ENCODE assay signal across 9 cellular contexts in the genomic region with DNA sequence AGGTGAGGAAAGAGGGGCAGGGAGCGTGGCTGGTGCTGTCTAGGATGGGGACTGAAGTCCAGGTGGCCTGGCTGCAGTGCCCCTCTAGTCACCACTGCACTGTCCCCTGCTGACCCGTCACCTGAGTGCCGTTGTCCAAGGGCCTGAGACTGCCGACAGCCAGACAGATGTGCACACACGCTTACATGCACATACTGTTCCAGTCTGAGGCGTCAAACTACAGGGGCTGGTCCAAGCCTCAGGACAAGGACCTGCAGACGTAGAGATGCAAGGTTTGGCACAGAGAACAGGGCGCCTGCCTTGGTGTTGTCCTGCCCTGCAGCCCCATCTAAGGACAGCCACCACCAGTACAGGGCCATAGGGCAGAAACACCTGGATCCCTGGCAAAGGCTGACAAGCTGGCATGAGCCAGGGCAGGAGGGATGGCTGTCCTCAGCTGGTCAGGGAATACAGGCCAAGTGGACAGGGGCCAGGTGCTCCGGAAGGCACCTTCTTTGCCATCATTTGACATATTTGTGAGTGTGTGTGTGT. TPM values are rescaled to one million over a fixed set of nuclear protein-coding genes. Genes with fewer than 3 reads are reported as not detected.
A peak's percentile ranks its signal among the peaks of the same experiment; 100 is the strongest.
DNase-seq lines count a peak whose midpoint lies in the region; ATAC-seq and TF ChIP-seq lines count a peak whose summit lies in the region.
"Had no signal": no experiment of that assay in that cellular context is flagged by ENCODE, and none has a peak within 500 bp of the region (broad histone marks: within the 10 kb centered on the region; RNA-seq: fewer than 3 reads in every experiment).

No MANE protein-coding gene starts in this region.

- H3K4me3 ChIP-seq in astrocyte of the cerebellum (ENCODE audit: low read depth, low read length) (peak overlapping the region; percentile 36), testis (peak overlapping the region; percentile 37 to 55)

- ATAC-seq in left colon: peak; percentile 1
- ATAC-seq in GM18873 (IDR thresholded peaks at IDR 0.05; ENCODE audit: low FRiP score, unreplicated experiment): no peak

- no peaks in the 10 kb centered on the region for H3K9me3 ChIP-seq in testis
- H3K9me3 ChIP-seq: BE2C had no signal

- no peaks in the 10 kb centered on the region for H3K27me3 Mint-ChIP-seq in T-helper 2 cell treated with Interferon-gamma antibody and Interleukin-4, amounts not matched to agents 5 μg/mL and 100 μg/mL, for 36 hours (ENCODE audit: low read depth)

- peaks cover 14% of the 10 kb centered on the region for H3K4me1 ChIP-seq in testis
- H3K4me1 ChIP-seq: BE2C had no signal

- TF ChIP-seq CTCF in astrocyte of the cerebellum (IDR thresholded peaks at IDR 0.05; ENCODE audit: low read depth, low read length, missing control alignments) (no peak), testis (IDR thresholded peaks at IDR 0.05) (no peak)

- TF ChIP-seq POLR2A in testis (IDR thresholded peaks at IDR 0.05): no peak

- H3K36me3 Mint-ChIP-seq in T-helper 2 cell treated with Interferon-gamma antibody and Interleukin-4, amounts not matched to agents 5 μg/mL and 100 μg/mL, for 36 hours (ENCODE audit: low read depth): no peaks in the 10 kb centered on the region

- H3K36me3 ChIP-seq in testis (ENCODE audit: low read depth, missing control alignments): no peaks in the 10 kb centered on the region
- H3K36me3 ChIP-seq: BE2C had no signal

- no peaks in the 10 kb centered on the region for H3K27me3 ChIP-seq in testis
- H3K27me3 ChIP-seq: BE2C had no signal

- no peak for DNase-seq in T-helper 2 cell treated with Interferon-gamma antibody and Interleukin-4, amounts not matched to agents 5 μg/mL and 100 μg/mL, for 36 hours (ENCODE audit: low spot score)
- DNase-seq in T-helper 2 cell (no peak), astrocyte of the cerebellum (ENCODE audit: low read depth) (no peak), left colon (no peak), testis (no peak), NCI-H187 (lab: John Stamatoyannopoulos, UW) (no peak), GM19240 (ENCODE audit: insufficient read length, low spot score) (no peak)
- DNase-seq: BE2C had no signal

- in situ Hi-C loops in astrocyte of the cerebellum (cut with HindIII; ENCODE audit: low sequenced_read_pairs): no loop called here

- 35 to 57% methylated on average over 1 to 9 of the region's 9 CpGs for WGBS in testis, 2 donors

- no peaks in the 10 kb centered on the region for H3K9me3 Mint-ChIP-seq in T-helper 2 cell treated with Interferon-gamma antibody and Interleukin-4, amounts not matched to agents 5 μg/mL and 100 μg/mL, for 36 hours

- intact Hi-C loops in left colon (cut with DNase I, micrococcal nuclease) (loop anchor here (5.0 to 10.0 kb wide), 3 partner anchors 122 to 257 kb away; no protein-coding TSS in a partner anchor), testis (cut with DNase I; ENCODE audit: low total_unique reads) (no loop called here)

- peaks cover 7% of the 10 kb centered on the region for H3K4me1 Mint-ChIP-seq in T-helper 2 cell treated with Interferon-gamma antibody and Interleukin-4, amounts not matched to agents 5 μg/mL and 100 μg/mL, for 36 hours (ENCODE audit: low read depth)

- H3K27ac Mint-ChIP-seq in T-helper 2 cell treated with Interferon-gamma antibody and Interleukin-4, amounts not matched to agents 5 μg/mL and 100 μg/mL, for 36 hours: peak overlapping the region; percentile 99

- peak overlapping the region; percentile 79 to 94 for H3K27ac ChIP-seq in testis

- H3K4me3 Mint-ChIP-seq in T-helper 2 cell treated with Interferon-gamma antibody and Interleukin-4, amounts not matched to agents 5 μg/mL and 100 μg/mL, for 36 hours: peak overlapping the region; percentile 86

RNA-seq across cellular contexts. Expression of gene SLC2A9, which starts 1.7 kb away (rescaled TPM):
- 1 to 10 TPM; 5.1 to 5.2 TPM for total RNA-seq in left colon
- total RNA-seq in testis: 1 to 10 TPM; 6.8 to 7.5 TPM
- 6.3 TPM for polyA plus RNA-seq in testis (ENCODE audit: insufficient read depth, low read depth, low replicate concordance)
